In genomic region chr13:90882551-90882950, GRCh38 we compare ENCODE assay signal across 2 cellular contexts.
TF ChIP-seq lines count a peak whose summit lies in the region.

No MANE protein-coding gene starts in this region.

TF ChIP-seq in IMR-90, 13 proteins besides CTCF, POLR2A, EP300 and RAD21:
- no peak for TF ChIP-seq NFE2L2 (IDR thresholded peaks at IDR 0.05; ENCODE audit: low read depth, low read length)
- TF ChIP-seq CEBPB (IDR thresholded peaks at IDR 0.05; ENCODE audit: low read depth, low read length), result no peak
- TF ChIP-seq MAFK (IDR thresholded peaks at IDR 0.05; ENCODE audit: low read depth, low read length), result no peak

TF ChIP-seq in K562, 482 proteins besides CTCF, POLR2A, EP300 and RAD21:
- TF ChIP-seq ZNF197 (CRISPR knock-in tag; IDR thresholded peaks at IDR 0.05; ENCODE audit: low read depth) (no peak), TRIM24 (IDR thresholded peaks at IDR 0.05) (no peak), ETV6 (IDR thresholded peaks at IDR 0.05; ENCODE audit: borderline replicate concordance in 1 of 2, low read depth in 2 of 2, low read length in 1 of 2) (no peak), ETV6 (CRISPR knock-in tag; IDR thresholded peaks at IDR 0.05; ENCODE audit: borderline replicate concordance) (no peak), BRD4 (IDR thresholded peaks at IDR 0.05) (no peak), CREB1 (IDR thresholded peaks at IDR 0.05) (no peak), CREB1 (CRISPR knock-in tag; IDR thresholded peaks at IDR 0.05) (no peak), PBX2 (CRISPR knock-in tag; IDR thresholded peaks at IDR 0.05; ENCODE audit: low read depth) (0 out of 2 replicates have a peak, but pooled peaks have one; percentile 9), PBX2 (tag; conservative IDR thresholded peaks at IDR 0.05; ENCODE audit: low read depth) (no peak)
- TF ChIP-seq, protein P1, sequence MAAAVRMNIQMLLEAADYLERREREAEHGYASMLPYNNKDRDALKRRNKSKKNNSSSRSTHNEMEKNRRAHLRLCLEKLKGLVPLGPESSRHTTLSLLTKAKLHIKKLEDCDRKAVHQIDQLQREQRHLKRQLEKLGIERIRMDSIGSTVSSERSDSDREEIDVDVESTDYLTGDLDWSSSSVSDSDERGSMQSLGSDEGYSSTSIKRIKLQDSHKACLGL (CRISPR knock-in tag; IDR thresholded peaks at IDR 0.05; ENCODE audit: borderline replicate concordance, poor library complexity, severe bottlenecking), result no peak
